ENCODE assay signal across 1 cellular context in the genomic region with DNA sequence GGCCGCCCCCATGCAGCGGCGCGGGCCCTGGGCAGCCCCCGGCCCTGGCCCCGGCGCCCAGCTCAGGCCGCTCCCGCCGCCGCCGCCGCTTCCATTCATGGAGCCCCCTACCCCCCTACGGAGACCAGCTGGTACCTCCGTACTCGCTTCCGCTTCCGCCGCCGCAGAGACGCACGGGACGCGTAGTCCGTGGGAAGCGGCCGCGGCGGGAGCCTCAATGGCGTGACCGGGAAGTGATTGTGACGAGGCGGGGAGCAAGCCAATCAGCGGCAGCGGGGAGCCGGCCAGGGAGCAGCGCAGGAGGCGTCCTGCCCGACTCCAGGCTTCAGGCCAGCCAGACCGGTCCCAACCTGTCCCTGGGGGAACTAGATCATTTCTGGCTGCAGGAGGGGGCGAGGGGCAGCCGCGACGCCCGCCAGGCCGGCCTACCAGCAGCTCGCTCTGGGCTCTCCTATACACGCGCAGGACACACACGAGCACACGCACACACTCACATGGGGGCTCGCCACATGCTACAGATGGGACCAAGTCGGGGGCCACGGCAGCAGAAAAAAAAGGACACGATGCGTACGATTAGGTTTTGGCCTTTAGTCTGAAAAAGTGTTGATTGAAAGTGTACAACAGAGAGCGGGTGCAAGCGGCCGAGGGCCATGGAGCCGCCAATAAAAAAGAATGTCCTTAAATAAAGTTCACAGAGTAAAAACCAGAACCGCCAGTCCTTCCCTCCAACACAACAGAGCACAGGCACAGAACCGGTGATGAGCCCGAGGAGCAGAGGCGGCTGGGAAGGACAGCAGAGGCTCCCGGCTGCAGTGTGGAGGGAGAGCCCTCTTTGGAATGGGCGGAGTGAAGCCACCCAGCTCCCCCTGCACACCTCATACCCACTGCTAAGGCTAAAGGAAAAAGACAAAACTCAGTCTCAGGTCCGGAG.
TF ChIP-seq lines count a peak whose summit lies in the region.

A gene with protein sequence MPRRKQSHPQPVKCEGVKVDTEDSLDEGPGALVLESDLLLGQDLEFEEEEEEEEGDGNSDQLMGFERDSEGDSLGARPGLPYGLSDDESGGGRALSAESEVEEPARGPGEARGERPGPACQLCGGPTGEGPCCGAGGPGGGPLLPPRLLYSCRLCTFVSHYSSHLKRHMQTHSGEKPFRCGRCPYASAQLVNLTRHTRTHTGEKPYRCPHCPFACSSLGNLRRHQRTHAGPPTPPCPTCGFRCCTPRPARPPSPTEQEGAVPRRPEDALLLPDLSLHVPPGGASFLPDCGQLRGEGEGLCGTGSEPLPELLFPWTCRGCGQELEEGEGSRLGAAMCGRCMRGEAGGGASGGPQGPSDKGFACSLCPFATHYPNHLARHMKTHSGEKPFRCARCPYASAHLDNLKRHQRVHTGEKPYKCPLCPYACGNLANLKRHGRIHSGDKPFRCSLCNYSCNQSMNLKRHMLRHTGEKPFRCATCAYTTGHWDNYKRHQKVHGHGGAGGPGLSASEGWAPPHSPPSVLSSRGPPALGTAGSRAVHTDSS (minus strand): TSS at position 109 of the 931 bp plus-strand sequence. CDS start 208 bp downstream, outside the sequence.

TF ChIP-seq in HepG2, 621 proteins besides CTCF, POLR2A, EP300 and RAD21 (continued from another document and continues in another):
- TF ChIP-seq, protein P1, sequence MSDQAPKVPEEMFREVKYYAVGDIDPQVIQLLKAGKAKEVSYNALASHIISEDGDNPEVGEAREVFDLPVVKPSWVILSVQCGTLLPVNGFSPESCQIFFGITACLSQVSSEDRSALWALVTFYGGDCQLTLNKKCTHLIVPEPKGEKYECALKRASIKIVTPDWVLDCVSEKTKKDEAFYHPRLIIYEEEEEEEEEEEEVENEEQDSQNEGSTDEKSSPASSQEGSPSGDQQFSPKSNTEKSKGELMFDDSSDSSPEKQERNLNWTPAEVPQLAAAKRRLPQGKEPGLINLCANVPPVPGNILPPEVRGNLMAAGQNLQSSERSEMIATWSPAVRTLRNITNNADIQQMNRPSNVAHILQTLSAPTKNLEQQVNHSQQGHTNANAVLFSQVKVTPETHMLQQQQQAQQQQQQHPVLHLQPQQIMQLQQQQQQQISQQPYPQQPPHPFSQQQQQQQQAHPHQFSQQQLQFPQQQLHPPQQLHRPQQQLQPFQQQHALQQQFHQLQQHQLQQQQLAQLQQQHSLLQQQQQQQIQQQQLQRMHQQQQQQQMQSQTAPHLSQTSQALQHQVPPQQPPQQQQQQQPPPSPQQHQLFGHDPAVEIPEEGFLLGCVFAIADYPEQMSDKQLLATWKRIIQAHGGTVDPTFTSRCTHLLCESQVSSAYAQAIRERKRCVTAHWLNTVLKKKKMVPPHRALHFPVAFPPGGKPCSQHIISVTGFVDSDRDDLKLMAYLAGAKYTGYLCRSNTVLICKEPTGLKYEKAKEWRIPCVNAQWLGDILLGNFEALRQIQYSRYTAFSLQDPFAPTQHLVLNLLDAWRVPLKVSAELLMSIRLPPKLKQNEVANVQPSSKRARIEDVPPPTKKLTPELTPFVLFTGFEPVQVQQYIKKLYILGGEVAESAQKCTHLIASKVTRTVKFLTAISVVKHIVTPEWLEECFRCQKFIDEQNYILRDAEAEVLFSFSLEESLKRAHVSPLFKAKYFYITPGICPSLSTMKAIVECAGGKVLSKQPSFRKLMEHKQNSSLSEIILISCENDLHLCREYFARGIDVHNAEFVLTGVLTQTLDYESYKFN (CRISPR knock-in tag; conservative IDR thresholded peaks at IDR 0.05), result no peak
- TF ChIP-seq, protein P2, sequence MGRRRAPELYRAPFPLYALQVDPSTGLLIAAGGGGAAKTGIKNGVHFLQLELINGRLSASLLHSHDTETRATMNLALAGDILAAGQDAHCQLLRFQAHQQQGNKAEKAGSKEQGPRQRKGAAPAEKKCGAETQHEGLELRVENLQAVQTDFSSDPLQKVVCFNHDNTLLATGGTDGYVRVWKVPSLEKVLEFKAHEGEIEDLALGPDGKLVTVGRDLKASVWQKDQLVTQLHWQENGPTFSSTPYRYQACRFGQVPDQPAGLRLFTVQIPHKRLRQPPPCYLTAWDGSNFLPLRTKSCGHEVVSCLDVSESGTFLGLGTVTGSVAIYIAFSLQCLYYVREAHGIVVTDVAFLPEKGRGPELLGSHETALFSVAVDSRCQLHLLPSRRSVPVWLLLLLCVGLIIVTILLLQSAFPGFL (CRISPR knock-in tag; IDR thresholded peaks at IDR 0.05), result no peak
- TF ChIP-seq JARID2 (CRISPR knock-in tag; IDR thresholded peaks at IDR 0.05; ENCODE audit: insufficient replicate concordance) (no peak), NPAS2 (CRISPR knock-in tag; IDR thresholded peaks at IDR 0.05; ENCODE audit: borderline replicate concordance) (no peak), SRSF4 (IDR thresholded peaks at IDR 0.05; ENCODE audit: low read depth, low read length, poor library complexity, severe bottlenecking) (no peak), ZSCAN31 (CRISPR knock-in tag; IDR thresholded peaks at IDR 0.05; ENCODE audit: low read depth) (no peak; the same call in 1 of the 2 replicates), ZNF766 (CRISPR knock-in tag; IDR thresholded peaks at IDR 0.05; ENCODE audit: borderline replicate concordance) (no peak), HDAC2 (CRISPR knock-in tag; IDR thresholded peaks at IDR 0.05) (no peak), ZNF446 (CRISPR knock-in tag; IDR thresholded peaks at IDR 0.05) (no peak), KLF9 (CRISPR knock-in tag; IDR thresholded peaks at IDR 0.05; ENCODE audit: low read depth) (no peak), ATAD3A (CRISPR knock-in tag; IDR thresholded peaks at IDR 0.05) (no peak), GTF2F1 (IDR thresholded peaks at IDR 0.05; ENCODE audit: low read length) (no peak), RFX1 (IDR thresholded peaks at IDR 0.05) (no peak), RBAK (CRISPR knock-in tag; IDR thresholded peaks at IDR 0.05) (0 out of 2 replicates have a peak, but pooled peaks have one; percentile 12), ZNF629 (CRISPR knock-in tag; conservative IDR thresholded peaks at IDR 0.05) (no peak), ZNF775 (CRISPR knock-in tag; IDR thresholded peaks at IDR 0.05; ENCODE audit: borderline replicate concordance) (no peak), SALL1 (CRISPR knock-in tag; IDR thresholded peaks at IDR 0.05) (peak; percentile 34; the same call in 1 of the 2 replicates), PTBP1 (IDR thresholded peaks at IDR 0.05; ENCODE audit: low read depth, low read length, poor library complexity, severe bottlenecking) (no peak), ZNF562 (CRISPR knock-in tag; IDR thresholded peaks at IDR 0.05; ENCODE audit: borderline replicate concordance) (no peak), ZFP82 (CRISPR knock-in tag; IDR thresholded peaks at IDR 0.05; ENCODE audit: borderline replicate concordance) (no peak), NFATC3 (CRISPR knock-in tag; IDR thresholded peaks at IDR 0.05) (no peak), GATA4 (IDR thresholded peaks at IDR 0.05; ENCODE audit: borderline replicate concordance, low read depth) (no peak), PRMT3 (CRISPR knock-in tag; IDR thresholded peaks at IDR 0.05; ENCODE audit: borderline replicate concordance, low read depth) (no peak)
- TF ChIP-seq, protein P3, sequence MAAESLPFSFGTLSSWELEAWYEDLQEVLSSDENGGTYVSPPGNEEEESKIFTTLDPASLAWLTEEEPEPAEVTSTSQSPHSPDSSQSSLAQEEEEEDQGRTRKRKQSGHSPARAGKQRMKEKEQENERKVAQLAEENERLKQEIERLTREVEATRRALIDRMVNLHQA (CRISPR knock-in tag; IDR thresholded peaks at IDR 0.05), result no peak
- TF ChIP-seq, protein P4, sequence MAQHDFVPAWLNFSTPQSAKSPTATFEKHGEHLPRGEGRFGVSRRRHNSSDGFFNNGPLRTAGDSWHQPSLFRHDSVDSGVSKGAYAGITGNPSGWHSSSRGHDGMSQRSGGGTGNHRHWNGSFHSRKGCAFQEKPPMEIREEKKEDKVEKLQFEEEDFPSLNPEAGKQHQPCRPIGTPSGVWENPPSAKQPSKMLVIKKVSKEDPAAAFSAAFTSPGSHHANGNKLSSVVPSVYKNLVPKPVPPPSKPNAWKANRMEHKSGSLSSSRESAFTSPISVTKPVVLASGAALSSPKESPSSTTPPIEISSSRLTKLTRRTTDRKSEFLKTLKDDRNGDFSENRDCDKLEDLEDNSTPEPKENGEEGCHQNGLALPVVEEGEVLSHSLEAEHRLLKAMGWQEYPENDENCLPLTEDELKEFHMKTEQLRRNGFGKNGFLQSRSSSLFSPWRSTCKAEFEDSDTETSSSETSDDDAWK (CRISPR knock-in tag; IDR thresholded peaks at IDR 0.05), result no peak
- TF ChIP-seq, protein P5, sequence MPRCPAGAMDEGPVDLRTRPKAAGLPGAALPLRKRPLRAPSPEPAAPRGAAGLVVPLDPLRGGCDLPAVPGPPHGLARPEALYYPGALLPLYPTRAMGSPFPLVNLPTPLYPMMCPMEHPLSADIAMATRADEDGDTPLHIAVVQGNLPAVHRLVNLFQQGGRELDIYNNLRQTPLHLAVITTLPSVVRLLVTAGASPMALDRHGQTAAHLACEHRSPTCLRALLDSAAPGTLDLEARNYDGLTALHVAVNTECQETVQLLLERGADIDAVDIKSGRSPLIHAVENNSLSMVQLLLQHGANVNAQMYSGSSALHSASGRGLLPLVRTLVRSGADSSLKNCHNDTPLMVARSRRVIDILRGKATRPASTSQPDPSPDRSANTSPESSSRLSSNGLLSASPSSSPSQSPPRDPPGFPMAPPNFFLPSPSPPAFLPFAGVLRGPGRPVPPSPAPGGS (CRISPR knock-in tag; IDR thresholded peaks at IDR 0.05), result no peak; the same call in 1 of the 2 replicates
- TF ChIP-seq, protein P6, sequence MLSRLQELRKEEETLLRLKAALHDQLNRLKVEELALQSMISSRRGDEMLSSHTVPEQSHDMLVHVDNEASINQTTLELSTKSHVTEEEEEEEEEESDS (CRISPR knock-in tag; IDR thresholded peaks at IDR 0.05; ENCODE audit: borderline replicate concordance), result no peak
- TF ChIP-seq, protein P7, sequence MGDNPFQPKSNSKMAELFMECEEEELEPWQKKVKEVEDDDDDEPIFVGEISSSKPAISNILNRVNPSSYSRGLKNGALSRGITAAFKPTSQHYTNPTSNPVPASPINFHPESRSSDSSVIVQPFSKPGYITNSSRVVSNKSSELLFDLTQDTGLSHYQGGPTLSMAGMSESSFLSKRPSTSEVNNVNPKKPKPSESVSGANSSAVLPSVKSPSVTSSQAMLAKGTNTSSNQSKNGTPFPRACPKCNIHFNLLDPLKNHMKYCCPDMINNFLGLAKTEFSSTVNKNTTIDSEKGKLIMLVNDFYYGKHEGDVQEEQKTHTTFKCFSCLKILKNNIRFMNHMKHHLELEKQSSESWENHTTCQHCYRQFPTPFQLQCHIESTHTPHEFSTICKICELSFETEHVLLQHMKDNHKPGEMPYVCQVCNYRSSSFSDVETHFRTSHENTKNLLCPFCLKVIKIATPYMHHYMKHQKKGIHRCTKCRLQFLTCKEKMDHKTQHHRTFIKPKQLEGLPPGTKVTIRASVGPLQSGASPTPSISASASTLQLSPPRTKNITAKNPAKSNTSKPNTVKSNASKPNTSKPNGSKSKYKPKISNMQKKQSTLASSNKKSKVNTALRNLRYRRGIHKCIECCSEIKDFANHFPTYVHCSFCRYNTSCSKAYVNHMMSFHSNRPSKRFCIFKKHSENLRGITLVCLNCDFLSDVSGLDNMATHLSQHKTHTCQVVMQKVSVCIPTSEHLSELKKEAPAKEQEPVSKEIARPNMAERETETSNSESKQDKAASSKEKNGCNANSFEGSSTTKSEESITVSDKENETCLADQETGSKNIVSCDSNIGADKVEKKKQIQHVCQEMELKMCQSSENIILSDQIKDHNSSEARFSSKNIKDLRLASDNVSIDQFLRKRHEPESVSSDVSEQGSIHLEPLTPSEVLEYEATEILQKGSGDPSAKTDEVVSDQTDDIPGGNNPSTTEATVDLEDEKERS (CRISPR knock-in tag; IDR thresholded peaks at IDR 0.05), result no peak
- TF ChIP-seq, protein P8, sequence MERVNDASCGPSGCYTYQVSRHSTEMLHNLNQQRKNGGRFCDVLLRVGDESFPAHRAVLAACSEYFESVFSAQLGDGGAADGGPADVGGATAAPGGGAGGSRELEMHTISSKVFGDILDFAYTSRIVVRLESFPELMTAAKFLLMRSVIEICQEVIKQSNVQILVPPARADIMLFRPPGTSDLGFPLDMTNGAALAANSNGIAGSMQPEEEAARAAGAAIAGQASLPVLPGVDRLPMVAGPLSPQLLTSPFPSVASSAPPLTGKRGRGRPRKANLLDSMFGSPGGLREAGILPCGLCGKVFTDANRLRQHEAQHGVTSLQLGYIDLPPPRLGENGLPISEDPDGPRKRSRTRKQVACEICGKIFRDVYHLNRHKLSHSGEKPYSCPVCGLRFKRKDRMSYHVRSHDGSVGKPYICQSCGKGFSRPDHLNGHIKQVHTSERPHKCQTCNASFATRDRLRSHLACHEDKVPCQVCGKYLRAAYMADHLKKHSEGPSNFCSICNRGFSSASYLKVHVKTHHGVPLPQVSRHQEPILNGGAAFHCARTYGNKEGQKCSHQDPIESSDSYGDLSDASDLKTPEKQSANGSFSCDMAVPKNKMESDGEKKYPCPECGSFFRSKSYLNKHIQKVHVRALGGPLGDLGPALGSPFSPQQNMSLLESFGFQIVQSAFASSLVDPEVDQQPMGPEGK (CRISPR knock-in tag; IDR thresholded peaks at IDR 0.05), result peak; percentile 62; the same call in 1 of the 2 replicates
- TF ChIP-seq, protein P9, sequence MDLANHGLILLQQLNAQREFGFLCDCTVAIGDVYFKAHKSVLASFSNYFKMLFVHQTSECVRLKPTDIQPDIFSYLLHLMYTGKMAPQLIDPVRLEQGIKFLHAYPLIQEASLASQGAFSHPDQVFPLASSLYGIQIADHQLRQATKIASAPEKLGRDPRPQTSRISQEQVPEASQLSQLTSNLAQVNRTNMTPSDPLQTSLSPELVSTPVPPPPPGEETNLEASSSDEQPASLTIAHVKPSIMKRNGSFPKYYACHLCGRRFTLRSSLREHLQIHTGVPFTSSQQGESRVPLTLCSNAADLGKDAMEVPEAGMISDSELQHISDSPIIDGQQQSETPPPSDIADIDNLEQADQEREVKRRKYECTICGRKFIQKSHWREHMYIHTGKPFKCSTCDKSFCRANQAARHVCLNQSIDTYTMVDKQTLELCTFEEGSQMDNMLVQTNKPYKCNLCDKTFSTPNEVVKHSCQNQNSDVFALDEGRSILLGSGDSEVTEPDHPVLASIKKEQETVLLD (CRISPR knock-in tag; IDR thresholded peaks at IDR 0.05; ENCODE audit: low read depth), result no peak
- TF ChIP-seq, protein P10, sequence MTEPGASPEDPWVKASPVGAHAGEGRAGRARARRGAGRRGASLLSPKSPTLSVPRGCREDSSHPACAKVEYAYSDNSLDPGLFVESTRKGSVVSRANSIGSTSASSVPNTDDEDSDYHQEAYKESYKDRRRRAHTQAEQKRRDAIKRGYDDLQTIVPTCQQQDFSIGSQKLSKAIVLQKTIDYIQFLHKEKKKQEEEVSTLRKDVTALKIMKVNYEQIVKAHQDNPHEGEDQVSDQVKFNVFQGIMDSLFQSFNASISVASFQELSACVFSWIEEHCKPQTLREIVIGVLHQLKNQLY (CRISPR knock-in tag; IDR thresholded peaks at IDR 0.05), result no peak
